ENCODE assay signal across 31 cellular contexts in the genomic region with DNA sequence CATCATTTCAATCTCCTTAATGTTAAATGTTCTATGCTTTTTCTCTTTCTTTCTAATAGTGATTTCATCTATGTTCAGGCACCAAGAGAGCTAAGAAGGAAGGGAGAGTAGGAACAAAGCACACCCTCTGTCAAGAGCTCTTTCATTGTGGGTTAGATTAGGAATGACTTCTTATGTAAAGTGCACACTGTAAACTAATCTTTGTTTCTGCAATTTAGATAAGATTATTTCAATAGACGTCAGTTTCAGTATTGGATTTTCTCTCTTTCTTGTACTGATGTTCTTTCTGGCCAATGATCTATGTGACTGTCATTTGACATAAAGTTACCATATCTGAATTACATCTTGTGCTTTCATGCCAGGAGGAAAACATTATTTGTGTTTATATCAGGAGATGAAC. TPM values are rescaled to one million over a fixed set of nuclear protein-coding genes. Genes with fewer than 3 reads are reported as not detected.
"Had no signal": no experiment of that assay in that cellular context is flagged by ENCODE, and none has a peak within 500 bp of the region (broad histone marks: within the 10 kb centered on the region; RNA-seq: fewer than 3 reads in every experiment).

No MANE protein-coding gene starts in this region.

- H3K4me1 ChIP-seq: heart left ventricle, left lung, lower lobe of right lung, right atrium auricular region, right lobe of liver, stomach, testis, thyroid gland, upper lobe of right lung had no signal

- ATAC-seq: heart left ventricle; left cardiac atrium; left lung; lower lobe of right lung; naive thymus-derived CD4-positive, alpha-beta T cell; natural killer cell treated with Interleukin-12 subunit alpha and Interleukin-12 subunit beta and Interleukin-15 and Interleukin-18, amount 100 ng/mL, for 72 hours; right lobe of liver; stimulated activated naive B cell treated with anti-CD40 and anti-IgM and Interleukin-4, amounts not matched to agents 10 μg/mL and 1 μg/mL and 100 μg/mL, for 72 hours; stimulated activated naive CD8-positive, alpha-beta T cell treated with anti-CD3 and anti-CD28 coated beads, Interleukin-15, Interleukin-2, amounts not matched to agents 100 U/mL and 50 U/mL, for 24 hours; upper lobe of right lung had no signal

- H3K36me3 ChIP-seq: heart left ventricle, left lung, lower lobe of right lung, right atrium auricular region, right lobe of liver, stomach, thyroid gland, upper lobe of right lung had no signal

- H3K27ac ChIP-seq: heart left ventricle, left lung, lower lobe of right lung, right atrium auricular region, right lobe of liver, stomach, testis, thyroid gland, upper lobe of right lung had no signal

- H3K4me1 Mint-ChIP-seq: naive thymus-derived CD4-positive, alpha-beta T cell; stimulated activated naive B cell treated with anti-CD40 and anti-IgM and Interleukin-4, amounts not matched to agents 10 μg/mL and 1 μg/mL and 100 μg/mL, for 72 hours had no signal

- H3K36me3 Mint-ChIP-seq: naive thymus-derived CD4-positive, alpha-beta T cell; stimulated activated naive B cell treated with anti-CD40 and anti-IgM and Interleukin-4, amounts not matched to agents 10 μg/mL and 1 μg/mL and 100 μg/mL, for 72 hours had no signal

- H3K4me3 Mint-ChIP-seq: naive thymus-derived CD4-positive, alpha-beta T cell; natural killer cell treated with Interleukin-12 subunit alpha and Interleukin-12 subunit beta and Interleukin-15 and Interleukin-18, amount 100 ng/mL, for 72 hours; stimulated activated naive B cell treated with anti-CD40 and anti-IgM and Interleukin-4, amounts not matched to agents 10 μg/mL and 1 μg/mL and 100 μg/mL, for 72 hours had no signal

- H3K27ac Mint-ChIP-seq: naive thymus-derived CD4-positive, alpha-beta T cell; natural killer cell treated with Interleukin-12 subunit alpha and Interleukin-12 subunit beta and Interleukin-15 and Interleukin-18, amount 100 ng/mL, for 72 hours; progenitor cell of endocrine pancreas; stimulated activated naive B cell treated with anti-CD40 and anti-IgM and Interleukin-4, amounts not matched to agents 10 μg/mL and 1 μg/mL and 100 μg/mL, for 72 hours had no signal

- H3K27me3 Mint-ChIP-seq: naive thymus-derived CD4-positive, alpha-beta T cell; natural killer cell treated with Interleukin-12 subunit alpha and Interleukin-12 subunit beta and Interleukin-15 and Interleukin-18, amount 100 ng/mL, for 72 hours; stimulated activated naive B cell treated with anti-CD40 and anti-IgM and Interleukin-4, amounts not matched to agents 10 μg/mL and 1 μg/mL and 100 μg/mL, for 72 hours had no signal

- H3K4me3 ChIP-seq: heart left ventricle, left lung, lower lobe of right lung, right atrium auricular region, right lobe of liver, stomach, testis, thyroid gland, upper lobe of right lung had no signal

- H3K27me3 ChIP-seq: heart left ventricle, left lung, right atrium auricular region, right lobe of liver, stomach, testis, thyroid gland, upper lobe of right lung had no signal

- H3K9me3 ChIP-seq: heart left ventricle, left lung, lower lobe of right lung, right atrium auricular region, right lobe of liver, stomach, testis, thyroid gland, upper lobe of right lung had no signal

- DNase-seq: heart left ventricle; kidney glomerular epithelial cell; left cardiac atrium; left lung; lower lobe of right lung; mammary epithelial cell; mesenchymal stem cell; naive thymus-derived CD4-positive, alpha-beta T cell; nucleus accumbens; right lobe of liver; stimulated activated CD4-positive, alpha-beta T cell treated with anti-CD3 and anti-CD28 coated beads, Interleukin-12 subunit alpha, Interleukin-12 subunit beta, amount 100 ng/mL, for 4 hours; stimulated activated CD4-positive, alpha-beta T cell treated with anti-CD3 and anti-CD28 coated beads, Interleukin-15, amount 100 ng/mL, for 24 hours; stimulated activated CD4-positive, alpha-beta T cell treated with anti-CD3 and anti-CD28 coated beads, Interleukin-2, amount 100 ng/mL, for 24 hours; stimulated activated CD4-positive, alpha-beta T cell treated with anti-CD3 and anti-CD28 coated beads, Interleukin-4, amount 100 ng/mL, for 1 hour; stimulated activated naive B cell treated with anti-CD40 and anti-IgM and Interleukin-4, amounts not matched to agents 10 μg/mL and 1 μg/mL and 100 μg/mL, for 72 hours; stimulated activated naive CD8-positive, alpha-beta T cell treated with anti-CD3 and anti-CD28 coated beads, Interleukin-15, Interleukin-2, amounts not matched to agents 100 U/mL and 50 U/mL, for 24 hours; stomach; testis; thyroid gland; trophoblast cell; upper lobe of right lung had no signal

RNA-seq across cellular contexts. Expression of gene ATOH1, which starts 48.2 kb away (rescaled TPM):
- total RNA-seq: heart left ventricle; left cardiac atrium; left lung; liver; lower lobe of right lung; mammary epithelial cell; myocyte; naive thymus-derived CD4-positive, alpha-beta T cell; natural killer cell treated with Interleukin-12 subunit alpha and Interleukin-12 subunit beta and Interleukin-15 and Interleukin-18, amount 100 ng/mL, for 72 hours; osteoblast; progenitor cell of endocrine pancreas; pulmonary artery endothelial cell; renal cortical epithelial cell; right atrium auricular region; right lobe of liver; skeletal muscle tissue; testis; thyroid gland; upper lobe of right lung had no signal
- polyA plus RNA-seq: heart left ventricle; keratinocyte; liver; mammary epithelial cell; naive thymus-derived CD4-positive, alpha-beta T cell; stomach had no signal
